1 cellular context compared by ENCODE assay signal in genomic region chr12:89273525-89273924, GRCh38.
TF ChIP-seq lines count a peak whose summit lies in the region.

No MANE protein-coding gene starts in this region.

TF ChIP-seq in HepG2, 621 proteins besides CTCF, POLR2A, EP300 and RAD21 (continued from another document):
- TF ChIP-seq, protein P1, sequence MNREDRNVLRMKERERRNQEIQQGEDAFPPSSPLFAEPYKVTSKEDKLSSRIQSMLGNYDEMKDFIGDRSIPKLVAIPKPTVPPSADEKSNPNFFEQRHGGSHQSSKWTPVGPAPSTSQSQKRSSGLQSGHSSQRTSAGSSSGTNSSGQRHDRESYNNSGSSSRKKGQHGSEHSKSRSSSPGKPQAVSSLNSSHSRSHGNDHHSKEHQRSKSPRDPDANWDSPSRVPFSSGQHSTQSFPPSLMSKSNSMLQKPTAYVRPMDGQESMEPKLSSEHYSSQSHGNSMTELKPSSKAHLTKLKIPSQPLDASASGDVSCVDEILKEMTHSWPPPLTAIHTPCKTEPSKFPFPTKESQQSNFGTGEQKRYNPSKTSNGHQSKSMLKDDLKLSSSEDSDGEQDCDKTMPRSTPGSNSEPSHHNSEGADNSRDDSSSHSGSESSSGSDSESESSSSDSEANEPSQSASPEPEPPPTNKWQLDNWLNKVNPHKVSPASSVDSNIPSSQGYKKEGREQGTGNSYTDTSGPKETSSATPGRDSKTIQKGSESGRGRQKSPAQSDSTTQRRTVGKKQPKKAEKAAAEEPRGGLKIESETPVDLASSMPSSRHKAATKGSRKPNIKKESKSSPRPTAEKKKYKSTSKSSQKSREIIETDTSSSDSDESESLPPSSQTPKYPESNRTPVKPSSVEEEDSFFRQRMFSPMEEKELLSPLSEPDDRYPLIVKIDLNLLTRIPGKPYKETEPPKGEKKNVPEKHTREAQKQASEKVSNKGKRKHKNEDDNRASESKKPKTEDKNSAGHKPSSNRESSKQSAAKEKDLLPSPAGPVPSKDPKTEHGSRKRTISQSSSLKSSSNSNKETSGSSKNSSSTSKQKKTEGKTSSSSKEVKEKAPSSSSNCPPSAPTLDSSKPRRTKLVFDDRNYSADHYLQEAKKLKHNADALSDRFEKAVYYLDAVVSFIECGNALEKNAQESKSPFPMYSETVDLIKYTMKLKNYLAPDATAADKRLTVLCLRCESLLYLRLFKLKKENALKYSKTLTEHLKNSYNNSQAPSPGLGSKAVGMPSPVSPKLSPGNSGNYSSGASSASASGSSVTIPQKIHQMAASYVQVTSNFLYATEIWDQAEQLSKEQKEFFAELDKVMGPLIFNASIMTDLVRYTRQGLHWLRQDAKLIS (CRISPR knock-in tag; IDR thresholded peaks at IDR 0.05): no peak
- TF ChIP-seq NAIF1 (CRISPR knock-in tag; IDR thresholded peaks at IDR 0.05; ENCODE audit: borderline replicate concordance) (no peak), SNAPC5 (CRISPR knock-in tag; IDR thresholded peaks at IDR 0.05; ENCODE audit: borderline replicate concordance) (no peak), HBP1 (CRISPR knock-in tag; IDR thresholded peaks at IDR 0.05; ENCODE audit: low read depth) (no peak), SYNCRIP (IDR thresholded peaks at IDR 0.05; ENCODE audit: insufficient read depth, low read depth, low read length) (no peak), ZSCAN29 (CRISPR knock-in tag; conservative IDR thresholded peaks at IDR 0.05) (no peak), ZNF510 (CRISPR knock-in tag; IDR thresholded peaks at IDR 0.05; ENCODE audit: low read depth) (no peak), FOXP1 (IDR thresholded peaks at IDR 0.05) (no peak), FOXP1 (CRISPR knock-in tag; IDR thresholded peaks at IDR 0.05) (no peak), ZNF260 (CRISPR knock-in tag; IDR thresholded peaks at IDR 0.05; ENCODE audit: borderline replicate concordance, low read depth) (no peak), ZSCAN21 (CRISPR knock-in tag; IDR thresholded peaks at IDR 0.05; ENCODE audit: borderline replicate concordance) (no peak), PAWR (CRISPR knock-in tag; IDR thresholded peaks at IDR 0.05; ENCODE audit: borderline replicate concordance) (no peak), MXI1 (IDR thresholded peaks at IDR 0.05; ENCODE audit: borderline replicate concordance, low read depth, low read length) (no peak), HOXA5 (CRISPR knock-in tag; IDR thresholded peaks at IDR 0.05) (no peak)
